In genomic region chr12:51210690-51211395, GRCh38 we compare ENCODE assay signal across 23 cellular contexts. TPM values are rescaled to one million over a fixed set of nuclear protein-coding genes. Genes with fewer than 3 reads are reported as not detected.
DNase-seq lines count a peak whose midpoint lies in the region; ATAC-seq and TF ChIP-seq lines count a peak whose summit lies in the region.
"Had no signal": no experiment of that assay in that cellular context is flagged by ENCODE, and none has a peak within 500 bp of the region (broad histone marks: within the 10 kb centered on the region; RNA-seq: fewer than 3 reads in every experiment).

No MANE protein-coding gene starts in this region.

- no peak overlapping the region for H3K9ac ChIP-seq in endodermal cell (ENCODE audit: extremely low read depth, low read length, poor library complexity, severe bottlenecking)

- H3K27me3 Mint-ChIP-seq in activated CD4-positive, alpha-beta memory T cell treated with anti-CD3 and anti-CD28 coated beads for 36 hours = no peaks in the 10 kb centered on the region
- no peaks in the 10 kb centered on the region for H3K27me3 Mint-ChIP-seq in activated CD4-positive, alpha-beta memory T cell treated with anti-CD3 and anti-CD28 coated beads, Interleukin-2, amount 10 ng/mL, durations not matched to agents 7 days and 5 days
- no peaks in the 10 kb centered on the region for H3K27me3 Mint-ChIP-seq in stimulated activated memory B cell treated with anti-CD40 and anti-IgM and Interleukin-4, amounts not matched to agents 10 μg/mL and 1 μg/mL and 100 μg/mL, for 72 hours
- H3K27me3 Mint-ChIP-seq in endodermal cell (ENCODE audit: insufficient read depth) = no peaks in the 10 kb centered on the region

- no peak for DNase-seq in activated CD4-positive, alpha-beta memory T cell treated with anti-CD3 and anti-CD28 coated beads for 36 hours
- DNase-seq in activated CD4-positive, alpha-beta memory T cell treated with anti-CD3 and anti-CD28 coated beads, Interleukin-2, amount 10 ng/mL, durations not matched to agents 7 days and 5 days = no peak
- DNase-seq in amygdala (lab: John Stamatoyannopoulos, UW) (peak in 44 of 56 donors; percentile 7 to 69 (median 34)), hippocampal formation (lab: John Stamatoyannopoulos, UW) (peak; percentile 59 to 62), endodermal cell (no peak), NCI-H1417 (lab: John Stamatoyannopoulos, UW) (no peak)
- DNase-seq: activated CD8-positive, alpha-beta memory T cell treated with anti-CD3 and anti-CD28 coated beads, Interleukin-2, amount 50 U/mL, for 4 hours; activated gamma-delta T cell; AML-193; esophagus squamous epithelium; mammary epithelial cell; NCI-H146; NCI-H510A; NK-92 treated with Interleukin-12 subunit alpha and Interleukin-12 subunit beta, amount 100 ng/mL, for 24 hours; small intestine; stimulated activated CD4-positive, alpha-beta T cell treated with anti-CD3 and anti-CD28 coated beads, Interleukin-1b, Interleukin-23, amount 100 ng/mL, for 48 hours had no signal

- peak overlapping the region; percentile 10 for H3K27ac Mint-ChIP-seq in activated CD4-positive, alpha-beta memory T cell treated with anti-CD3 and anti-CD28 coated beads for 36 hours
- no peak overlapping the region for H3K27ac Mint-ChIP-seq in activated CD4-positive, alpha-beta memory T cell treated with anti-CD3 and anti-CD28 coated beads, Interleukin-2, amount 10 ng/mL, durations not matched to agents 7 days and 5 days
- H3K27ac Mint-ChIP-seq in stimulated activated memory B cell treated with anti-CD40 and anti-IgM and Interleukin-4, amounts not matched to agents 10 μg/mL and 1 μg/mL and 100 μg/mL, for 72 hours = peak overlapping the region; percentile 28
- no peak overlapping the region for H3K27ac Mint-ChIP-seq in endodermal cell

- no peaks in the 10 kb centered on the region for H3K9me3 Mint-ChIP-seq in activated CD4-positive, alpha-beta memory T cell treated with anti-CD3 and anti-CD28 coated beads for 36 hours
- H3K9me3 Mint-ChIP-seq in activated CD4-positive, alpha-beta memory T cell treated with anti-CD3 and anti-CD28 coated beads, Interleukin-2, amount 10 ng/mL, durations not matched to agents 7 days and 5 days = no peaks in the 10 kb centered on the region
- H3K9me3 Mint-ChIP-seq in stimulated activated memory B cell treated with anti-CD40 and anti-IgM and Interleukin-4, amounts not matched to agents 10 μg/mL and 1 μg/mL and 100 μg/mL, for 72 hours = no peaks in the 10 kb centered on the region
- H3K9me3 Mint-ChIP-seq in endodermal cell = no peaks in the 10 kb centered on the region

- peaks cover 2% of the 10 kb centered on the region for H3K36me3 Mint-ChIP-seq in activated CD4-positive, alpha-beta memory T cell treated with anti-CD3 and anti-CD28 coated beads for 36 hours
- H3K36me3 Mint-ChIP-seq in activated CD4-positive, alpha-beta memory T cell treated with anti-CD3 and anti-CD28 coated beads, Interleukin-2, amount 10 ng/mL, durations not matched to agents 7 days and 5 days (ENCODE audit: low read depth) = peaks cover 2% of the 10 kb centered on the region
- H3K36me3 Mint-ChIP-seq in stimulated activated memory B cell treated with anti-CD40 and anti-IgM and Interleukin-4, amounts not matched to agents 10 μg/mL and 1 μg/mL and 100 μg/mL, for 72 hours = peaks cover 24% of the 10 kb centered on the region
- H3K36me3 Mint-ChIP-seq in endodermal cell (ENCODE audit: low read depth) = peaks cover 9% of the 10 kb centered on the region

- intact Hi-C loops in activated CD4-positive, alpha-beta memory T cell treated with anti-CD3 and anti-CD28 coated beads for 36 hours (cut with micrococcal nuclease) = no loop called here

- H3K27me3 ChIP-seq in endodermal cell (ENCODE audit: control insufficient read depth, insufficient read depth, low read length, poor library complexity, severe bottlenecking) = no peaks in the 10 kb centered on the region
- H3K27me3 ChIP-seq: esophagus squamous epithelium, gastroesophageal sphincter, suprapubic skin had no signal

- H3K9me3 ChIP-seq in endodermal cell (ENCODE audit: control insufficient read depth, low read length) = no peaks in the 10 kb centered on the region
- H3K9me3 ChIP-seq: esophagus squamous epithelium, gastroesophageal sphincter, suprapubic skin had no signal

- H3K36me3 ChIP-seq in endodermal cell (ENCODE audit: control insufficient read depth, insufficient read depth, low read length) = no peaks in the 10 kb centered on the region
- H3K36me3 ChIP-seq: esophagus squamous epithelium had no signal

- no peak overlapping the region for H3K27ac ChIP-seq in endodermal cell (ENCODE audit: low read depth, low read length)
- H3K27ac ChIP-seq: coronary artery, esophagus squamous epithelium, gastroesophageal sphincter, SK-N-MC, suprapubic skin, VCaP had no signal

- POLR2A ChIA-PET in activated CD4-positive, alpha-beta memory T cell treated with anti-CD3 and anti-CD28 coated beads for 36 hours (lab: Charles Lee) = no interaction called here
- POLR2A ChIA-PET in activated CD4-positive, alpha-beta memory T cell treated with anti-CD3 and anti-CD28 coated beads, Interleukin-2, amount 10 ng/mL, durations not matched to agents 7 days and 5 days (lab: Charles Lee) = interaction anchor here (0.9 kb wide), 1 partner anchor 28 kb away, joined by 3 read pairs; the partner anchor contains the start of gene DAZAP2

- no peaks in the 10 kb centered on the region for H3K4me1 Mint-ChIP-seq in activated CD4-positive, alpha-beta memory T cell treated with anti-CD3 and anti-CD28 coated beads for 36 hours (ENCODE audit: low read depth)
- no peaks in the 10 kb centered on the region for H3K4me1 Mint-ChIP-seq in activated CD4-positive, alpha-beta memory T cell treated with anti-CD3 and anti-CD28 coated beads, Interleukin-2, amount 10 ng/mL, durations not matched to agents 7 days and 5 days
- H3K4me1 Mint-ChIP-seq in stimulated activated memory B cell treated with anti-CD40 and anti-IgM and Interleukin-4, amounts not matched to agents 10 μg/mL and 1 μg/mL and 100 μg/mL, for 72 hours = no peaks in the 10 kb centered on the region
- no peaks in the 10 kb centered on the region for H3K4me1 Mint-ChIP-seq in endodermal cell

- WGBS in endodermal cell (ENCODE audit: insufficient coverage in 1 of 2, insufficient read length in 1 of 2), 2 experiments = 74 to 79% methylated on average over 2 of the region's 2 CpGs

- no peak overlapping the region for H3K4me3 Mint-ChIP-seq in activated CD4-positive, alpha-beta memory T cell treated with anti-CD3 and anti-CD28 coated beads for 36 hours
- no peak overlapping the region for H3K4me3 Mint-ChIP-seq in activated CD4-positive, alpha-beta memory T cell treated with anti-CD3 and anti-CD28 coated beads, Interleukin-2, amount 10 ng/mL, durations not matched to agents 7 days and 5 days
- no peak overlapping the region for H3K4me3 Mint-ChIP-seq in stimulated activated memory B cell treated with anti-CD40 and anti-IgM and Interleukin-4, amounts not matched to agents 10 μg/mL and 1 μg/mL and 100 μg/mL, for 72 hours
- no peak overlapping the region for H3K4me3 Mint-ChIP-seq in endodermal cell

- CTCF ChIA-PET in activated CD4-positive, alpha-beta memory T cell treated with anti-CD3 and anti-CD28 coated beads for 36 hours (lab: Charles Lee) = no interaction called here
- CTCF ChIA-PET in activated CD4-positive, alpha-beta memory T cell treated with anti-CD3 and anti-CD28 coated beads, Interleukin-2, amount 10 ng/mL, durations not matched to agents 7 days and 5 days (lab: Charles Lee) = interaction anchor here (0.6 to 1.9 kb wide), 3 partner anchors 29 to 141 kb away, joined by 3 to 6 read pairs (median 5); no protein-coding TSS in a partner anchor

- H3K4me3 ChIP-seq in endodermal cell (ENCODE audit: low read length) = no peak overlapping the region
- H3K4me3 ChIP-seq: coronary artery, esophagus squamous epithelium, gastroesophageal sphincter, SK-N-MC, suprapubic skin had no signal

- no peaks in the 10 kb centered on the region for H3K4me1 ChIP-seq in endodermal cell (ENCODE audit: control insufficient read depth, insufficient read depth, low read length)
- H3K4me1 ChIP-seq: esophagus squamous epithelium, suprapubic skin had no signal

- no peak for ATAC-seq in stimulated activated memory B cell treated with anti-CD40 and anti-IgM and Interleukin-4, amounts not matched to agents 10 μg/mL and 1 μg/mL and 100 μg/mL, for 72 hours
- no peak for ATAC-seq in GM21515 (IDR thresholded peaks at IDR 0.05; ENCODE audit: unreplicated experiment)
- ATAC-seq: gastroesophageal sphincter had no signal

- TF ChIP-seq CTCF in endodermal cell (conservative IDR thresholded peaks at IDR 0.05) = no peak

RNA-seq across cellular contexts. Expression of gene POU6F1, which starts 7.0 kb away (rescaled TPM):
- total RNA-seq in activated CD4-positive, alpha-beta memory T cell treated with anti-CD3 and anti-CD28 coated beads for 36 hours = 10 to 100 TPM; 12.1 to 12.4 TPM
- total RNA-seq in activated CD4-positive, alpha-beta memory T cell treated with anti-CD3 and anti-CD28 coated beads, Interleukin-2, amount 10 ng/mL, durations not matched to agents 7 days and 5 days = 1 to 10 TPM; 4.1 to 4.8 TPM
- 10 to 100 TPM; 11.4 to 16.4 TPM for total RNA-seq in endodermal cell
- 8.0 TPM for polyA plus RNA-seq in endodermal cell (2013, experiment 1 of 2)
- 5.8 TPM for polyA plus RNA-seq in endodermal cell (2013, experiment 2 of 2)

RNA-seq across cellular contexts. Expression of gene DAZAP2, which starts 27.8 kb away (rescaled TPM):
- 100 to 1,000 TPM; 106 to 119 TPM for total RNA-seq in activated CD4-positive, alpha-beta memory T cell treated with anti-CD3 and anti-CD28 coated beads for 36 hours
- 100 to 1,000 TPM; 247 TPM for total RNA-seq in activated CD4-positive, alpha-beta memory T cell treated with anti-CD3 and anti-CD28 coated beads, Interleukin-2, amount 10 ng/mL, durations not matched to agents 7 days and 5 days
- total RNA-seq in endodermal cell = 10 to 100 TPM; 31.5 to 42.7 TPM
- polyA plus RNA-seq in endodermal cell (2013, experiment 1 of 2) = 141 TPM
- 131 TPM for polyA plus RNA-seq in endodermal cell (2013, experiment 2 of 2)

RNA-seq across cellular contexts. Expression of gene TFCP2, which starts 37.9 kb away (rescaled TPM):
- total RNA-seq in activated CD4-positive, alpha-beta memory T cell treated with anti-CD3 and anti-CD28 coated beads for 36 hours = 10 to 100 TPM; 32.0 to 34.1 TPM
- 10 to 100 TPM; 34.3 to 35.9 TPM for total RNA-seq in activated CD4-positive, alpha-beta memory T cell treated with anti-CD3 and anti-CD28 coated beads, Interleukin-2, amount 10 ng/mL, durations not matched to agents 7 days and 5 days
- 10 to 100 TPM; 44.1 to 47.2 TPM for total RNA-seq in endodermal cell
- 36.5 TPM for polyA plus RNA-seq in endodermal cell (2013, experiment 1 of 2)
- polyA plus RNA-seq in endodermal cell (2013, experiment 2 of 2) = 37.0 TPM

RNA-seq across cellular contexts. Expression of gene SMAGP, which starts 59.4 kb away (rescaled TPM):
- total RNA-seq in activated CD4-positive, alpha-beta memory T cell treated with anti-CD3 and anti-CD28 coated beads for 36 hours = under 1 TPM; 0.55 to 0.73 TPM
- total RNA-seq in activated CD4-positive, alpha-beta memory T cell treated with anti-CD3 and anti-CD28 coated beads, Interleukin-2, amount 10 ng/mL, durations not matched to agents 7 days and 5 days = 1 to 10 TPM; 1.8 to 3.1 TPM
- 10 to 100 TPM; 43.5 to 61.2 TPM for total RNA-seq in endodermal cell
- 8.6 TPM for polyA plus RNA-seq in endodermal cell (2013, experiment 1 of 2)
- 10.3 TPM for polyA plus RNA-seq in endodermal cell (2013, experiment 2 of 2)

Comparison
In these comparisons a context has a peak if more than half of its experiments do, and no peak if none do; other contexts are left out.
1. H3K27ac Mint-ChIP-seq: peak in activated CD4-positive, alpha-beta memory T cell treated with anti-CD3 and anti-CD28 coated beads for 36 hours (single experiment) and stimulated activated memory B cell treated with anti-CD40 and anti-IgM and Interleukin-4, amounts not matched to agents 10 μg/mL and 1 μg/mL and 100 μg/mL, for 72 hours (single experiment); none in activated CD4-positive, alpha-beta memory T cell treated with anti-CD3 and anti-CD28 coated beads, Interleukin-2, amount 10 ng/mL, durations not matched to agents 7 days and 5 days (single experiment) and endodermal cell (single experiment).
2. DNase-seq: peak in amygdala (44 of 56) and hippocampal formation (2 of 2); none in activated CD4-positive, alpha-beta memory T cell treated with anti-CD3 and anti-CD28 coated beads for 36 hours (single experiment), activated CD4-positive, alpha-beta memory T cell treated with anti-CD3 and anti-CD28 coated beads, Interleukin-2, amount 10 ng/mL, durations not matched to agents 7 days and 5 days (single experiment), endodermal cell (single experiment) and NCI-H1417 (0 of 3).